12 cellular contexts compared by ENCODE assay signal in the genomic region with DNA sequence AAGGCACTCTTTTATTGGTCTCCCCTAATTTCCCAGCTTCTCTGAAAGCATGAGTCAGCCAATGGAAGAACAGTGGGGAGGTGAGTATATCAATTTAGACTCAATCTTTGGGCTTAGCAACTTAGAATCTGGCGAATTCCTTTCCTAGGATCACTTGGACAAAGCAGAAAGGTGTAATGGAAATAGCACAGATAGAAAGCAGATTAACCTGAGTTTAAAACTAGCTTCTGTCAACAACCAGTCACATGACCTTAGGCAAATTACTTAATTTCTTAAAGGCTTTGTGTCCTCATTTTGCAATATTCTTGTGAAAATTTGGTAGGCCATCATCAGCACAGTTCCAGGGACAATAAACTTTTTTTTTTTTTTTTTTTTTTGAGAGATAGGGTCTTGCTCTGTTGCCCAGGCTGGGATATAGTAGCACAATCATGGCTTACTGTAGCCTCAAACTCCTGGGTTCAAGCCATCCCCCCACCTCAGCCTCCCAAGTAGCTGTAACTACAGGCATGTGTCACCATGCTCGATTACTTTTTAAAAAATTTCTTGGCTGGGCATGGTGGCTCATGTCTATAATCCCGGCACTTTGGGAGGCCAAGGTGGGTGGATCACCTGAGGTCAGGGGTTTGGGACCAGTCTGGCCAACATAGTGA. TPM values are rescaled to one million over a fixed set of nuclear protein-coding genes. Genes with fewer than 3 reads are reported as not detected.
DNase-seq lines count a peak whose midpoint lies in the region; ATAC-seq, FAIRE-seq and TF ChIP-seq lines count a peak whose summit lies in the region.
"Had no signal": no experiment of that assay in that cellular context is flagged by ENCODE, and none has a peak within 500 bp of the region (broad histone marks: within the 10 kb centered on the region; RNA-seq: fewer than 3 reads in every experiment).

No MANE protein-coding gene starts in this region.

- POLR2A ChIA-PET in CD4-positive, alpha-beta T cell (lab: Charles Lee), result interaction anchor here (2.3 to 5.9 kb wide), 3 partner anchors 40 to 45 kb away, joined by 8 to 59 read pairs (median 12); partner anchors contain the start of genes PCF11 and RAB30
- POLR2A ChIA-PET in GM12878 (lab: Charles Lee), result interaction anchor here (0.6 to 3.7 kb wide), 3 partner anchors 23 to 848 kb away, joined by 3 to 23 read pairs (median 3); partner anchors contain the start of gene PCF11
- POLR2A ChIA-PET in naive thymus-derived CD8-positive, alpha-beta T cell (lab: Charles Lee), result interaction anchor here (1.1 to 4.4 kb wide), 2 partner anchors 40 to 42 kb away, joined by 3 to 43 read pairs; partner anchors contain the start of gene PCF11

- H2AFZ ChIP-seq in GM23338, result peak overlapping the region; percentile 79
- no peak overlapping the region for H2AFZ ChIP-seq in GM12878 (ENCODE audit: control insufficient read depth, low read depth, low read length)

- H3K36me3 Mint-ChIP-seq in CD4-positive, alpha-beta T cell (ENCODE audit: low read depth), result no peaks in the 10 kb centered on the region
- H3K36me3 Mint-ChIP-seq in GM23338 (ENCODE audit: low read depth), result no peaks in the 10 kb centered on the region
- H3K36me3 Mint-ChIP-seq in naive thymus-derived CD8-positive, alpha-beta T cell, result peaks cover 2 to 3% (median 2%) of the 10 kb centered on the region in 3 donors

- H3K4me1 ChIP-seq in GM23338 (ENCODE audit: insufficient read depth) (no peaks in the 10 kb centered on the region), GM12878 (ENCODE audit: control insufficient read depth, insufficient read depth, low read length) (peaks cover 12% of the 10 kb centered on the region)

- H3K9ac ChIP-seq in GM12878 (ENCODE audit: control insufficient read depth, insufficient read depth, low read length), result no peak overlapping the region

- H3K4me2 ChIP-seq in GM23338 (no peak overlapping the region), GM12878 (ENCODE audit: control insufficient read depth, insufficient read depth) (peak overlapping the region; percentile 76; the same call in 1 of the 2 replicates)

- no peaks in the 10 kb centered on the region for H3K9me3 ChIP-seq in CD4-positive, alpha-beta T cell (ENCODE audit: control insufficient read depth, low read length)
- no peaks in the 10 kb centered on the region for H3K9me3 ChIP-seq in GM12878 (replicated peaks; ENCODE audit: control insufficient read depth, insufficient read depth, low read length)

- no peak for TF ChIP-seq CTCF in CD4-positive, alpha-beta T cell (IDR thresholded peaks at IDR 0.05)
- TF ChIP-seq CTCF in GM23338 (conservative IDR thresholded peaks at IDR 0.05; ENCODE audit: low read depth in 2 of 2) (no peak), GM12878 (IDR thresholded peaks at IDR 0.05 in 2 of 3, conservative IDR thresholded peaks at IDR 0.05 in 1 of 3; ENCODE audit: control insufficient read depth in 2 of 3, extremely low read depth in 1 of 3, insufficient read depth in 1 of 3, low read depth in 3 of 3, low read length in 3 of 3) (no peak)

- H3K4me3 ChIP-seq in GM23338 (no peak overlapping the region), GM12878 (no peak overlapping the region)

- H3K9me3 Mint-ChIP-seq in CD4-positive, alpha-beta T cell, result no peaks in the 10 kb centered on the region
- H3K9me3 Mint-ChIP-seq in GM23338, result no peaks in the 10 kb centered on the region
- no peaks in the 10 kb centered on the region for H3K9me3 Mint-ChIP-seq in naive thymus-derived CD8-positive, alpha-beta T cell

- intact Hi-C loops in CD4-positive, alpha-beta T cell (cut with DNase I, micrococcal nuclease), result loop anchor here (5.0 kb wide), 2 partner anchors 39 to 44 kb away; partner anchors contain the start of gene RAB30 (in 1 of the 2)
- intact Hi-C loops in GM12878 (cut with micrococcal nuclease; ENCODE audit: unreplicated experiment), result loop anchor here (2.0 kb wide), 1 partner anchor 41 kb away; the partner anchor contains the start of gene PCF11

- H4K20me1 ChIP-seq in GM23338 (replicated peaks; ENCODE audit: insufficient read depth) (no peaks in the 10 kb centered on the region), GM12878 (ENCODE audit: control insufficient read depth, insufficient read depth) (no peaks in the 10 kb centered on the region)

- CTCF ChIA-PET in CD4-positive, alpha-beta T cell (lab: Charles Lee), result interaction anchor here (0.7 to 0.9 kb wide), 3 partner anchors 70 to 209 kb away, joined by 3 to 4 read pairs (median 3); no protein-coding TSS in a partner anchor
- CTCF ChIA-PET in GM12878 (lab: Yijun Ruan, JAX), result interaction anchor here (0.7 to 1.6 kb wide), 6 partner anchors 27 to 221 kb away, joined by 3 to 6 read pairs (median 4); no protein-coding TSS in a partner anchor

- H3K79me2 ChIP-seq in GM23338 (replicated peaks; ENCODE audit: insufficient read depth) (no peaks in the 10 kb centered on the region), GM12878 (ENCODE audit: control insufficient read depth, insufficient read depth, low read length) (no peaks in the 10 kb centered on the region)

- no peak for DNase-seq in CD4-positive, alpha-beta T cell
- DNase-seq in GM23338 (ENCODE audit: low spot score) (no peak), GM12878 (ENCODE audit: low read depth, low spot score) (no peak), DMS 273 treated with DMSO at 0.1 percent for 48 hours (lab: John Stamatoyannopoulos, UW) (no peak), inferior parietal cortex (ENCODE audit: extremely low spot score) (no peak), DMS153 (lab: John Stamatoyannopoulos, UW) (no peak), NCI-H526 treated with DMSO at 0.1 percent for 48 hours (lab: John Stamatoyannopoulos, UW) (no peak)
- no peak for DNase-seq in naive thymus-derived CD8-positive, alpha-beta T cell
- DNase-seq: GF-D8, NCI-H2171, WERI-Rb-1 had no signal

- H3K9me2 ChIP-seq in GM23338 (ENCODE audit: insufficient read depth), result no peaks in the 10 kb centered on the region

- no peaks in the 10 kb centered on the region for H3F3A ChIP-seq in GM23338 (replicated peaks; ENCODE audit: low read depth)

- peak overlapping the region; percentile 75 for H3K4me3 Mint-ChIP-seq in CD4-positive, alpha-beta T cell
- H3K4me3 Mint-ChIP-seq in GM23338, result no peak overlapping the region
- peak overlapping the region; percentile 56 to 96 (median 82) for H3K4me3 Mint-ChIP-seq in naive thymus-derived CD8-positive, alpha-beta T cell

- no peaks in the 10 kb centered on the region for H3K27me3 ChIP-seq in CD4-positive, alpha-beta T cell (ENCODE audit: control insufficient read depth, insufficient read depth, low read length)
- no peaks in the 10 kb centered on the region for H3K27me3 ChIP-seq in GM23338 (ENCODE audit: insufficient read depth)
- no peaks in the 10 kb centered on the region for H3K27me3 ChIP-seq in GM12878 (replicated peaks in 1 of 2; ENCODE audit: control insufficient read depth in 2 of 2, insufficient read depth in 2 of 2, low read length in 1 of 2)

- no peaks in the 10 kb centered on the region for H3K36me3 ChIP-seq in GM23338 (ENCODE audit: insufficient read depth)
- no peaks in the 10 kb centered on the region for H3K36me3 ChIP-seq in GM12878 (ENCODE audit: control insufficient read depth in 2 of 2, insufficient read depth in 2 of 2, low read length in 1 of 2)
- H3K36me3 ChIP-seq: WERI-Rb-1 had no signal

- in situ Hi-C loops in GM12878 (cut with MboI), result no loop called here

- TF ChIP-seq POLR2A in GM12878 (IDR thresholded peaks at IDR 0.05; ENCODE audit: low read depth, low read length), result no peak

- BruUV-seq in GM12878 (replicated peaks; lab: Mats Ljungman, UMichigan), result TSS peak; percentile 75

- TF ChIP-seq EP300 in GM12878 (IDR thresholded peaks at IDR 0.05; ENCODE audit: borderline replicate concordance in 1 of 2, control insufficient read depth in 1 of 2, low read depth in 2 of 2, low read length in 2 of 2), result no peak

- ATAC-seq in CD4-positive, alpha-beta T cell (ENCODE audit: poor library complexity), result no peak
- no peak for ATAC-seq in GM23338
- no peak for ATAC-seq in GM12878
- ATAC-seq in naive thymus-derived CD8-positive, alpha-beta T cell, result no peak

- peaks cover 56% of the 10 kb centered on the region for H3K4me1 Mint-ChIP-seq in CD4-positive, alpha-beta T cell (ENCODE audit: low read depth)
- no peaks in the 10 kb centered on the region; the same call in 2 of the 3 replicates for H3K4me1 Mint-ChIP-seq in GM23338
- peaks cover 20 to 65% (median 56%) of the 10 kb centered on the region in 4 donors for H3K4me1 Mint-ChIP-seq in naive thymus-derived CD8-positive, alpha-beta T cell

- H3K27ac Mint-ChIP-seq in CD4-positive, alpha-beta T cell, result peak overlapping the region; percentile 85
- no peak overlapping the region for H3K27ac Mint-ChIP-seq in GM23338
- peak overlapping the region in 9 of 10 donors; percentile 47 to 99 (median 92) for H3K27ac Mint-ChIP-seq in naive thymus-derived CD8-positive, alpha-beta T cell

- H3K27me3 Mint-ChIP-seq in CD4-positive, alpha-beta T cell, result no peaks in the 10 kb centered on the region
- H3K27me3 Mint-ChIP-seq in GM23338 (ENCODE audit: insufficient read depth, low read depth, poor library complexity), result no peaks in the 10 kb centered on the region
- H3K27me3 Mint-ChIP-seq in naive thymus-derived CD8-positive, alpha-beta T cell, result no peaks in the 10 kb centered on the region

- 93% methylated on average over 3 of the region's 3 CpGs for WGBS in GM12878 (ENCODE audit: insufficient coverage, insufficient replicate concordance, low lambda C conversion rate, missing lambda C conversion rate)

- RAD21 ChIA-PET in GM12878 (lab: Charles Lee; ENCODE audit: unreplicated experiment), result interaction anchor here (1.2 to 4.1 kb wide), 7 partner anchors 32 to 168 kb away, joined by 3 to 21 read pairs (median 4); partner anchors contain the start of genes PCF11 and RAB30

- FAIRE-seq in GM12878 (lab: Jason Lieb, UNC), result no peak
- FAIRE-seq: bronchial epithelial cell had no signal

- TF ChIP-seq RAD21 in GM12878 (IDR thresholded peaks at IDR 0.05; ENCODE audit: insufficient read depth, low read depth, low read length), result no peak

- no peak overlapping the region for H3K27ac ChIP-seq in CD4-positive, alpha-beta T cell (ENCODE audit: low read depth, low read length)
- H3K27ac ChIP-seq in GM23338 (ENCODE audit: low read depth), result no peak overlapping the region
- no peak overlapping the region for H3K27ac ChIP-seq in GM12878 (ENCODE audit: control insufficient read depth, insufficient read depth)
- H3K27ac ChIP-seq: WERI-Rb-1 had no signal

- SMC1A ChIA-PET in GM12878 (lab: Charles Lee; ENCODE audit: uncharacterized antibody, unreplicated experiment), result interaction anchor here (0.6 to 3.3 kb wide), 20 partner anchors 9 to 378 kb away, joined by 3 to 13 read pairs (median 4); partner anchors contain the start of genes PCF11 and RAB30

RNA-seq across cellular contexts. Expression of gene PCF11, which starts 40.8 kb away (rescaled TPM):
- 100 to 1,000 TPM; 119 to 124 TPM for total RNA-seq in CD4-positive, alpha-beta T cell
- 44.2 and 47.0 TPM in 2 replicates for total RNA-seq in GM23338 (2014; rRNA removed; shearing (Covaris generic))
- polyA plus RNA-seq in GM23338 (2016; fragmentation: Nextera tagmentation; extraction: Ambion mirVana) (18.7 and 23.0 TPM in 2 replicates), GM12878 (2011; rRNA removed) (90.4 and 129 TPM in 2 replicates), GM12878 (2014; fragmentation: Illumina TruSeq; extraction: Trizol) (52.8 and 60.5 TPM in 2 replicates), GM12878 (2014; fragmentation: Nextera tagmentation; extraction: Ambion mirVana) (10 to 100 TPM in 1 of 2 experiments, 1 to 10 TPM in 1; 9.2 to 10.1 TPM), GM12878 (2014; rRNA removed) (58.3 and 60.7 TPM in 2 replicates), GM12878 (2016; fragmentation: Nextera tagmentation; extraction: Ambion mirVana) (10 to 100 TPM; 20.9 to 22.8 TPM)
- total RNA-seq in GM12878 (2013; cell fraction: nucleolus; rRNA removed), result 240 TPM in 2 replicates
- total RNA-seq in GM12878 (2014; rRNA removed) (43.2 and 51.2 TPM in 2 replicates), GM12878 (2014; rRNA removed; fragmentation: Illumina TruSeq; extraction: Trizol) (65.4 and 68.4 TPM in 2 replicates), GM12878 (2021) (56.2 and 59.2 TPM in 2 replicates)
- 22.5 TPM for polyA plus RNA-seq in GM12878 (2011; ENCODE audit: low read depth)
- polyA plus RNA-seq in GM12878 (2011; cell fraction: cytosol; rRNA removed), result 48.7 and 66.2 TPM in 2 replicates
- polyA plus RNA-seq in GM12878 (2011; cell fraction: nucleus; rRNA removed), result 174 and 185 TPM in 2 replicates
- 43.7 and 50.5 TPM in 2 replicates for polyA plus RNA-seq in GM12878 (2012)
- polyA minus RNA-seq in GM12878 (2011; rRNA and poly(A)+ RNA removed), result 69.5 and 93.1 TPM in 2 replicates
- polyA minus RNA-seq in GM12878 (2011; cell fraction: cytosol; rRNA and poly(A)+ RNA removed), result 17.2 and 34.0 TPM in 2 replicates
- 150 and 205 TPM in 2 replicates for polyA minus RNA-seq in GM12878 (2011; cell fraction: nucleus; rRNA and poly(A)+ RNA removed)
- total RNA-seq in naive thymus-derived CD8-positive, alpha-beta T cell, result 100 to 1,000 TPM; 199 TPM
- polyA plus RNA-seq in naive thymus-derived CD8-positive, alpha-beta T cell, result 10 to 100 TPM; 22.5 to 33.6 (median 28.1) TPM

RNA-seq across cellular contexts. Expression of gene RAB30, which starts 44.4 kb away (rescaled TPM):
- total RNA-seq in CD4-positive, alpha-beta T cell, result 10 to 100 TPM; 76.2 to 79.2 TPM
- total RNA-seq in GM23338 (2014; rRNA removed; shearing (Covaris generic)), result 4.5 and 6.6 TPM in 2 replicates
- 2.6 and 3.3 TPM in 2 replicates for polyA plus RNA-seq in GM23338 (2016; fragmentation: Nextera tagmentation; extraction: Ambion mirVana)
- total RNA-seq in GM12878 (2013; cell fraction: nucleolus; rRNA removed), result 49.2 and 55.3 TPM in 2 replicates
- 13.0 and 14.2 TPM in 2 replicates for total RNA-seq in GM12878 (2014; rRNA removed)
- 15.2 and 16.1 TPM in 2 replicates for total RNA-seq in GM12878 (2014; rRNA removed; fragmentation: Illumina TruSeq; extraction: Trizol)
- 23.9 and 24.8 TPM in 2 replicates for total RNA-seq in GM12878 (2021)
- 39.6 TPM for polyA plus RNA-seq in GM12878 (2011; ENCODE audit: low read depth)
- polyA plus RNA-seq in GM12878 (2011; rRNA removed), result 23.0 and 26.7 TPM in 2 replicates
- polyA plus RNA-seq in GM12878 (2011; cell fraction: cytosol; rRNA removed), result 9.5 and 13.4 TPM in 2 replicates
- polyA plus RNA-seq in GM12878 (2011; cell fraction: nucleus; rRNA removed), result 13.5 and 14.2 TPM in 2 replicates
- polyA plus RNA-seq in GM12878 (2012), result 19.1 and 30.2 TPM in 2 replicates
- 22.5 and 32.9 TPM in 2 replicates for polyA plus RNA-seq in GM12878 (2014; fragmentation: Illumina TruSeq; extraction: Trizol)
- polyA plus RNA-seq in GM12878 (2014; fragmentation: Nextera tagmentation; extraction: Ambion mirVana), result 10 to 100 TPM in 1 of 2 experiments, 1 to 10 TPM in 1; 9.8 to 14.2 TPM
- polyA plus RNA-seq in GM12878 (2014; rRNA removed), result 8.0 and 11.7 TPM in 2 replicates
- polyA plus RNA-seq in GM12878 (2016; fragmentation: Nextera tagmentation; extraction: Ambion mirVana), result 10 to 100 TPM; 22.2 TPM
- 14.5 and 29.4 TPM in 2 replicates for polyA minus RNA-seq in GM12878 (2011; rRNA and poly(A)+ RNA removed)
- 6.9 and 11.0 TPM in 2 replicates for polyA minus RNA-seq in GM12878 (2011; cell fraction: cytosol; rRNA and poly(A)+ RNA removed)
- 11.6 and 16.6 TPM in 2 replicates for polyA minus RNA-seq in GM12878 (2011; cell fraction: nucleus; rRNA and poly(A)+ RNA removed)
- total RNA-seq in naive thymus-derived CD8-positive, alpha-beta T cell, result 10 to 100 TPM; 28.1 to 35.5 TPM
- polyA plus RNA-seq in naive thymus-derived CD8-positive, alpha-beta T cell, result 10 to 100 TPM; 10.7 to 17.4 (median 12.8) TPM
